ENCODE assay signal across 8 cellular contexts in genomic region chr17:82528484-82529265, GRCh38. TPM values are rescaled to one million over a fixed set of nuclear protein-coding genes. Genes with fewer than 3 reads are reported as not detected.
DNase-seq lines count a peak whose midpoint lies in the region; ATAC-seq and TF ChIP-seq lines count a peak whose summit lies in the region.

No MANE protein-coding gene starts in this region.

- peak overlapping the region; percentile 43 for H3K4ac ChIP-seq in trophoblast cell (ENCODE audit: low read depth, low read length)

- peak overlapping the region; percentile 96 for H3K23ac ChIP-seq in trophoblast cell (ENCODE audit: low read length)

- no peaks in the 10 kb centered on the region for H3K27me3 ChIP-seq in BLaER1 treated with 17β-estradiol and CSF1 and Interleukin-3, amounts not matched to agents 10 nM and 100 nM
- H3K27me3 ChIP-seq in trophoblast cell (ENCODE audit: insufficient read depth, low read length) = no peaks in the 10 kb centered on the region

- peak; percentile 80 for TF ChIP-seq CTCF in HEK293 (tag by site-specific recombination; IDR thresholded peaks at IDR 0.05)
- TF ChIP-seq CTCF in fibroblast of the aortic adventitia (IDR thresholded peaks at IDR 0.05; ENCODE audit: insufficient read depth, low read length) = peak; percentile 13

- H3K27ac ChIP-seq in BLaER1 treated with 17β-estradiol and CSF1 and Interleukin-3, amounts not matched to agents 10 nM and 100 nM = peak overlapping the region in 3 of 11 experiments; percentile 2 to 56 (median 8); a peak in 2 of 22 replicates
- H3K27ac ChIP-seq in HEK293 (ENCODE audit: extremely low read depth, low read depth, low read length) (peak overlapping the region; percentile 17), trophoblast cell (ENCODE audit: low read depth, low read length) (peak overlapping the region; percentile 30)

- no peaks in the 10 kb centered on the region for H3K27me3 Mint-ChIP-seq in T-cell

- H3K9me3 ChIP-seq in BLaER1 treated with 17β-estradiol and CSF1 and Interleukin-3, amounts not matched to agents 10 nM and 100 nM (replicated peaks in 1 of 11) = no peaks in the 10 kb centered on the region
- H3K9me3 ChIP-seq in HEK293 (ENCODE audit: control insufficient read depth, insufficient read depth, low read depth, low read length) (no peaks in the 10 kb centered on the region), trophoblast cell (ENCODE audit: insufficient read depth, low read depth, low read length) (no peaks in the 10 kb centered on the region)

- H3K27ac Mint-ChIP-seq in T-cell = peak overlapping the region; percentile 10 to 68

- no peak overlapping the region for H2BK5ac ChIP-seq in trophoblast cell (ENCODE audit: low read depth, low read length, poor library complexity)

- H3K4me1 ChIP-seq in BLaER1 treated with 17β-estradiol and CSF1 and Interleukin-3, amounts not matched to agents 10 nM and 100 nM = peaks cover 75 to 99% (median 91%) of the 10 kb centered on the region in 10 experiments
- peaks cover 40% of the 10 kb centered on the region for H3K4me1 ChIP-seq in HEK293 (ENCODE audit: control insufficient read depth, insufficient read depth, low read length)
- H3K4me1 ChIP-seq in trophoblast cell (ENCODE audit: control insufficient read depth in 1 of 2, insufficient read depth in 2 of 2, low read length in 2 of 2) = peaks cover 8 to 17% of the 10 kb centered on the region in 2 experiments

- H3K36me3 Mint-ChIP-seq in T-cell = peaks cover 3% of the 10 kb centered on the region

- H2BK12ac ChIP-seq in trophoblast cell (ENCODE audit: low read length) = no peak overlapping the region

- POLR2A ChIA-PET in HEK293 (lab: Yijun Ruan, JAX) (interaction anchor here (0.7 kb wide), 1 partner anchor 19 kb away, joined by 4 read pairs; no protein-coding TSS in a partner anchor), T-cell (lab: Charles Lee) (no interaction called here)

- no peak overlapping the region for H4K91ac ChIP-seq in trophoblast cell (ENCODE audit: low read depth, low read length)

- H3K36me3 ChIP-seq in BLaER1 treated with 17β-estradiol and CSF1 and Interleukin-3, amounts not matched to agents 10 nM and 100 nM = peaks cover 0 to 26% (median 11%) of the 10 kb centered on the region in 11 experiments; a peak in 14 of 22 replicates
- H3K36me3 ChIP-seq in HEK293 (ENCODE audit: control insufficient read depth in 2 of 2, insufficient read depth in 1 of 2, low read length in 2 of 2) (peaks cover 0 to 5% of the 10 kb centered on the region in 2 experiments; a peak in 1 of 3 replicates), trophoblast cell (ENCODE audit: control insufficient read depth in 1 of 2, insufficient read depth in 2 of 2, low read length in 2 of 2) (no peaks in the 10 kb centered on the region)

- H3K14ac ChIP-seq in trophoblast cell (ENCODE audit: low read length) = peak overlapping the region; percentile 47

- H4K20me1 ChIP-seq in BLaER1 treated with 17β-estradiol and CSF1 and Interleukin-3, amounts not matched to agents 10 nM and 100 nM = peaks cover 64 to 100% (median 100%) of the 10 kb centered on the region in 11 experiments; a peak in 21 of 22 replicates

- peak; percentile 45 to 90 (median 52) for ATAC-seq in T-cell (replicated peaks in 1 of 4)
- ATAC-seq in GM21717 (IDR thresholded peaks at IDR 0.05; ENCODE audit: unreplicated experiment) = no peak
- ATAC-seq in GM21390 (IDR thresholded peaks at IDR 0.05; ENCODE audit: unreplicated experiment) = no peak

- H3K18ac ChIP-seq in trophoblast cell (ENCODE audit: low read length) = no peak overlapping the region

- CTCF ChIA-PET in HEK293 (lab: Yijun Ruan, JAX) = interaction anchor here (0.7 to 2.0 kb wide), 3 partner anchors 9 to 218 kb away, joined by 3 to 11 read pairs (median 3); no protein-coding TSS in a partner anchor
- CTCF ChIA-PET in T-cell (lab: Charles Lee) = no interaction called here

- no peak overlapping the region for H4K12ac ChIP-seq in trophoblast cell (ENCODE audit: low read depth, low read length)

- no CpG with 5 or more reads among the region's 17 CpGs for WGBS in trophoblast cell (ENCODE audit: extremely low coverage, insufficient coverage, insufficient read length)

- H2BK120ac ChIP-seq in trophoblast cell (ENCODE audit: insufficient read depth, low read length, poor library complexity) = no peak overlapping the region

- peak overlapping the region in 3 of 11 experiments; percentile 2 to 34 (median 7); a peak in 3 of 22 replicates for H3K9ac ChIP-seq in BLaER1 treated with 17β-estradiol and CSF1 and Interleukin-3, amounts not matched to agents 10 nM and 100 nM
- H3K9ac ChIP-seq in trophoblast cell (ENCODE audit: low read length) = no peak overlapping the region

- peak overlapping the region in 1 of 3 donors; percentile 65 for H3K4me3 Mint-ChIP-seq in T-cell

- no peaks in the 10 kb centered on the region for H3K9me3 Mint-ChIP-seq in T-cell

- H3K79me2 ChIP-seq in trophoblast cell (ENCODE audit: control insufficient read depth, insufficient read depth, low read length, poor library complexity) = peaks cover 44% of the 10 kb centered on the region

- H4K8ac ChIP-seq in trophoblast cell (ENCODE audit: low read depth, low read length) = no peak overlapping the region

- peak overlapping the region; percentile 17 to 86 (median 60); a peak in 21 of 22 replicates for H3K4me2 ChIP-seq in BLaER1 treated with 17β-estradiol and CSF1 and Interleukin-3, amounts not matched to agents 10 nM and 100 nM
- H3K4me2 ChIP-seq in trophoblast cell (ENCODE audit: low read length) = no peak overlapping the region

- H3K4me3 ChIP-seq in BLaER1 treated with 17β-estradiol and CSF1 and Interleukin-3, amounts not matched to agents 10 nM and 100 nM = no peak overlapping the region
- H3K4me3 ChIP-seq in HEK293 (ENCODE audit: low read depth, low read length) (no peak overlapping the region), fibroblast of the aortic adventitia (ENCODE audit: low read depth, low read length) (no peak overlapping the region), trophoblast cell (ENCODE audit: low read depth, low read length) (no peak overlapping the region)

- DNase-seq in T-cell (peak in 5 of 34 experiments; percentile 8 to 34 (median 18)), fibroblast of the aortic adventitia (ENCODE audit: low read depth) (no peak), trophoblast cell (peak; percentile 54 to 58), NCI-H1436 (lab: John Stamatoyannopoulos, UW) (no peak)

- H2AK5ac ChIP-seq in trophoblast cell (ENCODE audit: low read length) = no peak overlapping the region

- H3K79me1 ChIP-seq in trophoblast cell (ENCODE audit: low read length) = peaks cover 3% of the 10 kb centered on the region

- no peak overlapping the region for H2AFZ ChIP-seq in trophoblast cell (ENCODE audit: insufficient read depth, low read length, poor library complexity)

- peaks cover 65 to 67% (median 66%) of the 10 kb centered on the region in 3 donors for H3K4me1 Mint-ChIP-seq in T-cell

TF ChIP-seq in HEK293, 187 proteins besides CTCF, POLR2A, EP300 and RAD21 (continues in another document):
- TF ChIP-seq MYNN (tag by site-specific recombination; IDR thresholded peaks at IDR 0.05; ENCODE audit: borderline replicate concordance) = 0 out of 2 replicates have a peak, but pooled peaks have one; percentile 29
- no peak for TF ChIP-seq ZNF26 (tag by site-specific recombination; IDR thresholded peaks at IDR 0.05)
- peak; percentile 49 for TF ChIP-seq ZBTB26 (tag by site-specific recombination; optimal IDR thresholded peaks at IDR 0.05)
- TF ChIP-seq ZNF600 (tag by site-specific recombination; IDR thresholded peaks at IDR 0.05) = peak; percentile 99
- TF ChIP-seq ZNF654 (tag by site-specific recombination; IDR thresholded peaks at IDR 0.05; ENCODE audit: low read depth) = peak; percentile 39
- peak; percentile 83 for TF ChIP-seq SCRT2 (tag by site-specific recombination; IDR thresholded peaks at IDR 0.05)
- TF ChIP-seq ZNF221 (tag by site-specific recombination; IDR thresholded peaks at IDR 0.05; ENCODE audit: borderline replicate concordance) = no peak
- no peak for TF ChIP-seq YY1 (tag by site-specific recombination; IDR thresholded peaks at IDR 0.05)
- no peak for TF ChIP-seq PATZ1 (tag by site-specific recombination; IDR thresholded peaks at IDR 0.05)

RNA-seq across cellular contexts. Expression of gene FOXK2, which starts 9.1 kb away (rescaled TPM):
- 10 to 100 TPM; 45.8 to 65.5 (median 61.9) TPM for total RNA-seq in T-cell
- total RNA-seq in fibroblast of the aortic adventitia (ENCODE audit: low replicate concordance) = 7.3 and 28.2 TPM in 2 replicates
- 68.4 and 69.0 TPM in 2 replicates for polyA plus RNA-seq in trophoblast cell (2013)

Comparison
In these comparisons a context has a peak if more than half of its experiments do, and no peak if none do; other contexts are left out.
1. ATAC-seq: peak in T-cell (4 of 4); none in GM21717 (single experiment) and GM21390 (single experiment).
2. DNase-seq: peak in trophoblast cell (2 of 2); none in fibroblast of the aortic adventitia (single experiment) and NCI-H1436 (single experiment).